Comparison of ENCODE assay signal across 23 cellular contexts in genomic region chr5:97096096-97096648, GRCh38. TPM values are rescaled to one million over a fixed set of nuclear protein-coding genes. Genes with fewer than 3 reads are reported as not detected.
DNase-seq lines count a peak whose midpoint lies in the region; ATAC-seq, FAIRE-seq and TF ChIP-seq lines count a peak whose summit lies in the region.
"Had no signal": no experiment of that assay in that cellular context is flagged by ENCODE, and none has a peak within 500 bp of the region (broad histone marks: within the 10 kb centered on the region; RNA-seq: fewer than 3 reads in every experiment).

No MANE protein-coding gene starts in this region.

- H3K4me3 ChIP-seq in HEK293 (ENCODE audit: low read depth, low read length) (no peak overlapping the region), small intestine (ENCODE audit: low read depth in 1 of 2, low read length in 2 of 2) (no peak overlapping the region), smooth muscle cell (no peak overlapping the region)
- H3K4me3 ChIP-seq: A549, body of pancreas, left ventricle myocardium inferior, SJCRH30 had no signal

- no peak for FAIRE-seq in small intestine (lab: Jason Lieb, UNC)
- FAIRE-seq: A549 had no signal

- no peaks in the 10 kb centered on the region for H3K9me3 Mint-ChIP-seq in brain
- H3K9me3 Mint-ChIP-seq in stimulated activated naive B cell treated with anti-CD40 and anti-IgM and Interleukin-4, amounts not matched to agents 10 μg/mL and 1 μg/mL and 100 μg/mL, for 72 hours = no peaks in the 10 kb centered on the region

- DNase-seq in A172 (ENCODE audit: low spot score) (peak; percentile 48), iris pigment epithelial cell (ENCODE audit: low read depth) (peak; percentile 6), small intestine (no peak), HCEC 1CT (no peak), smooth muscle cell (lab: John Stamatoyannopoulos, UW; ENCODE audit: unreplicated experiment) (no peak)
- DNase-seq in stimulated activated naive B cell treated with anti-CD40 and anti-IgM and Interleukin-4, amounts not matched to agents 10 μg/mL and 1 μg/mL and 100 μg/mL, for 72 hours = no peak
- DNase-seq: activated CD4-positive, alpha-beta T cell treated with anti-CD3 and anti-CD28 coated beads for 48 hours; activated naive CD4-positive, alpha-beta T cell treated with Interleukin-2 at 50 U/mL for 16 hours; body of pancreas; dermis blood vessel endothelial cell; left ventricle myocardium inferior; NCI-H187 treated with DMSO at 0.1 percent for 48 hours; SJCRH30; stimulated activated naive CD4-positive, alpha-beta T cell; T1000 had no signal

- no peaks in the 10 kb centered on the region for H4K20me1 ChIP-seq in smooth muscle cell (ENCODE audit: low read depth)

- no peaks in the 10 kb centered on the region for H3K27me3 Mint-ChIP-seq in brain
- H3K27me3 Mint-ChIP-seq in stimulated activated naive B cell treated with anti-CD40 and anti-IgM and Interleukin-4, amounts not matched to agents 10 μg/mL and 1 μg/mL and 100 μg/mL, for 72 hours = no peaks in the 10 kb centered on the region

- peaks cover 53% of the 10 kb centered on the region for H3K4me1 Mint-ChIP-seq in brain
- H3K4me1 Mint-ChIP-seq in stimulated activated naive B cell treated with anti-CD40 and anti-IgM and Interleukin-4, amounts not matched to agents 10 μg/mL and 1 μg/mL and 100 μg/mL, for 72 hours = peaks cover 9 to 12% of the 10 kb centered on the region in 2 donors

- peak overlapping the region in 3 of 5 experiments; percentile 16 to 51 (median 23) for H3K27ac Mint-ChIP-seq in brain
- no peak overlapping the region for H3K27ac Mint-ChIP-seq in stimulated activated naive B cell treated with anti-CD40 and anti-IgM and Interleukin-4, amounts not matched to agents 10 μg/mL and 1 μg/mL and 100 μg/mL, for 72 hours

- CTCF ChIA-PET in HEK293 (lab: Yijun Ruan, JAX) = interaction anchor here (1.2 kb wide), 1 partner anchor 344 kb away, joined by 3 read pairs; no protein-coding TSS in a partner anchor

- H3K4me1 ChIP-seq in HEK293 (ENCODE audit: control insufficient read depth, insufficient read depth, low read length) (peaks cover 1% of the 10 kb centered on the region), small intestine (ENCODE audit: control insufficient read depth in 2 of 2, insufficient read depth in 1 of 2, low read depth in 1 of 2, low read length in 1 of 2) (no peaks in the 10 kb centered on the region), smooth muscle cell (ENCODE audit: low read depth) (peaks cover 28% of the 10 kb centered on the region)
- H3K4me1 ChIP-seq: A549, body of pancreas, parathyroid adenoma, SJCRH30 had no signal

- H3K36me3 ChIP-seq in HEK293 (ENCODE audit: control insufficient read depth in 2 of 2, insufficient read depth in 1 of 2, low read length in 2 of 2) (no peaks in the 10 kb centered on the region), small intestine (ENCODE audit: control insufficient read depth in 2 of 2, insufficient read depth in 2 of 2, low read length in 2 of 2) (no peaks in the 10 kb centered on the region), smooth muscle cell (ENCODE audit: low read depth) (no peaks in the 10 kb centered on the region)
- H3K36me3 ChIP-seq: left ventricle myocardium inferior, SJCRH30 had no signal

- H3K27ac ChIP-seq in HEK293 (ENCODE audit: extremely low read depth, low read depth, low read length) (no peak overlapping the region), small intestine (ENCODE audit: low read depth in 1 of 2, low read length in 1 of 2) (no peak overlapping the region), smooth muscle cell (ENCODE audit: low read depth) (no peak overlapping the region)
- H3K27ac ChIP-seq: A549, body of pancreas, left ventricle myocardium inferior, parathyroid adenoma, SJCRH30 had no signal

- H3K4me3 Mint-ChIP-seq in brain = no peak overlapping the region
- no peak overlapping the region for H3K4me3 Mint-ChIP-seq in stimulated activated naive B cell treated with anti-CD40 and anti-IgM and Interleukin-4, amounts not matched to agents 10 μg/mL and 1 μg/mL and 100 μg/mL, for 72 hours

- H3K4me2 ChIP-seq in smooth muscle cell = no peak overlapping the region
- H3K4me2 ChIP-seq: A549 had no signal

- peaks cover 6% of the 10 kb centered on the region for H3F3A ChIP-seq in smooth muscle cell (ENCODE audit: low read depth)

- no peak overlapping the region for H2AFZ ChIP-seq in smooth muscle cell (ENCODE audit: low read depth)
- H2AFZ ChIP-seq: parathyroid adenoma had no signal

- H3K9me3 ChIP-seq in HEK293 (ENCODE audit: control insufficient read depth, insufficient read depth, low read depth, low read length) (no peaks in the 10 kb centered on the region), small intestine (ENCODE audit: control insufficient read depth, low read depth) (no peaks in the 10 kb centered on the region), smooth muscle cell (replicated peaks; ENCODE audit: low read depth) (no peaks in the 10 kb centered on the region)
- H3K9me3 ChIP-seq: A549, body of pancreas, left ventricle myocardium inferior, SJCRH30 had no signal

- H3K79me2 ChIP-seq in smooth muscle cell (ENCODE audit: low read depth) = no peaks in the 10 kb centered on the region
- H3K79me2 ChIP-seq: parathyroid adenoma had no signal

- TF ChIP-seq CTCF in HEK293 (tag by site-specific recombination; IDR thresholded peaks at IDR 0.05) = no peak
- TF ChIP-seq CTCF in brain (conservative IDR thresholded peaks at IDR 0.05) = no peak
- TF ChIP-seq CTCF in smooth muscle cell (IDR thresholded peaks at IDR 0.05; ENCODE audit: borderline replicate concordance, insufficient read depth, poor library complexity, severe bottlenecking) = no peak

- H3K9ac ChIP-seq in smooth muscle cell (ENCODE audit: low read depth) = no peak overlapping the region
- H3K9ac ChIP-seq: parathyroid adenoma had no signal

- WGBS in small intestine, 3 donors = 57 to 65% (median 62%) methylated on average over 7 of the region's 7 CpGs
- 86% methylated on average over 7 of the region's 7 CpGs for WGBS in smooth muscle cell (ENCODE audit: low lambda C conversion rate)

- POLR2A ChIA-PET in HEK293 (lab: Yijun Ruan, JAX) = no interaction called here

- no peaks in the 10 kb centered on the region for H3K36me3 Mint-ChIP-seq in brain
- H3K36me3 Mint-ChIP-seq in stimulated activated naive B cell treated with anti-CD40 and anti-IgM and Interleukin-4, amounts not matched to agents 10 μg/mL and 1 μg/mL and 100 μg/mL, for 72 hours = peaks cover 5% of the 10 kb centered on the region in 2 donors

- no peak for ATAC-seq in stimulated activated naive B cell treated with anti-CD40 and anti-IgM and Interleukin-4, amounts not matched to agents 10 μg/mL and 1 μg/mL and 100 μg/mL, for 72 hours (replicated peaks)
- ATAC-seq: A549, body of pancreas, HCT116 had no signal

- H3K27me3 ChIP-seq in small intestine (ENCODE audit: control insufficient read depth in 2 of 2, insufficient read depth in 2 of 2, low read length in 2 of 2) (no peaks in the 10 kb centered on the region), smooth muscle cell (ENCODE audit: low read depth) (no peaks in the 10 kb centered on the region)
- H3K27me3 ChIP-seq: body of pancreas, SJCRH30 had no signal

TF ChIP-seq in HEK293, 187 proteins besides CTCF, POLR2A, EP300 and RAD21:
- TF ChIP-seq ZNF626 (tag by site-specific recombination; IDR thresholded peaks at IDR 0.05) = no peak
- peak; percentile 67 for TF ChIP-seq SCRT2 (tag by site-specific recombination; IDR thresholded peaks at IDR 0.05)
- TF ChIP-seq PRDM6 (tag by site-specific recombination; IDR thresholded peaks at IDR 0.05) = 0 out of 2 replicates have a peak, but pooled peaks have one; percentile 22
- peak; percentile 92 for TF ChIP-seq PRDM10 (tag by site-specific recombination; IDR thresholded peaks at IDR 0.05)
TF ChIP-seq in HEK293: peak in this region for 3.

RNA-seq across cellular contexts. Expression of gene LIX1, which starts 46.2 kb away (rescaled TPM):
- not detected in 2 replicates for total RNA-seq in A172 (2014; rRNA removed; shearing (Covaris generic))
- polyA plus RNA-seq in brain (ENCODE audit: insufficient read depth, low read depth, low replicate concordance) (3.0 TPM), small intestine (under 1 TPM in 1 of 3 donors, not detected in 2; 0.85 TPM), smooth muscle cell (11.8 and 20.1 TPM in 2 replicates)
- total RNA-seq in smooth muscle cell = 21.8 and 27.4 TPM in 2 replicates
- total RNA-seq: dermis blood vessel endothelial cell, left ventricle myocardium inferior, NCI-H460, ureter had no signal
- polyA plus RNA-seq: A549, esophagus had no signal

Comparison
In these comparisons a context has a peak if more than half of its experiments do, and no peak if none do; other contexts are left out.
1. DNase-seq: peak in A172 (single experiment) and iris pigment epithelial cell (single experiment); none in small intestine (single experiment), stimulated activated naive B cell treated with anti-CD40 and anti-IgM and Interleukin-4, amounts not matched to agents 10 μg/mL and 1 μg/mL and 100 μg/mL, for 72 hours (single experiment), HCEC 1CT (single experiment) and smooth muscle cell (single experiment).